In the genomic region with DNA sequence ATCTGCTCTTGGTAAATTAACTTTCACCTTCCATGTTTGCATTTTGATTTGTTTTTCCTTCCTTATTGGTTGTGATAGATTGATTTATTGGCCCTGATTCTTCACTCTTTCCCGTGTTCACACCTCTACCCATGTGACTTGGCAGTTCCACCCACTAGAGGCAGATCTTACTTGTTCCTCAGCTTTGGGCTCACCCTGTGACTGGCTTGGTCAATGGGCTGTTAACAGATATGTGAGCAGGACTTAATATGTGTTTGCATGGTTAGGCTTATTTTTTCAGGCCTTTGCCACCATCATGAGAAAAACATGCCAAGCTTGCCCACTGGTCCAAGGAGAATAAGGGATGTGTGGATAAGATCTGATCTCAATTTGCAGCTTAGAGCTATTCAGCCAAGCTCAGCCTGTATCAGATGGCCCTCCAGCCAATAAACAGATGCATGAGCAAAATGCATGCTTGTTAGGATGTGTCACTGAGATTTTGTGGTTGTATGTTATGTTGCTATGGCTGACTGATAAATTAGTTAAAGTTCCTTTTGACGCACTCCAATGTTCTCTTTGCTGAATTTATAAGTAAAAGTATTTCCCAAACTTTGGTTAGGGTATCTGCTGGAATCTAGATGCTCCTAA, we compare ENCODE assay signal across 15 cellular contexts. TPM values are rescaled to one million over a fixed set of nuclear protein-coding genes. Genes with fewer than 3 reads are reported as not detected.
A peak's percentile ranks its signal among the peaks of the same experiment; 100 is the strongest.
DNase-seq lines count a peak whose midpoint lies in the region; ATAC-seq lines count a peak whose summit lies in the region.
"Had no signal": no experiment of that assay in that cellular context is flagged by ENCODE, and none has a peak within 500 bp of the region (broad histone marks: within the 10 kb centered on the region; RNA-seq: fewer than 3 reads in every experiment).

No MANE protein-coding gene starts in this region.

- in situ Hi-C loops in Caki2 (cut with HindIII; ENCODE audit: low pct_unique_long_range_greater_than_20kb, low sequenced_read_pairs) = no loop called here

- ATAC-seq in HG03457 (IDR thresholded peaks at IDR 0.05; ENCODE audit: unreplicated experiment) (no peak), GM21447 (IDR thresholded peaks at IDR 0.05; ENCODE audit: unreplicated experiment) (no peak)
- ATAC-seq: CD8-positive, alpha-beta T cell; HCT116; Panc1 had no signal

- DNase-seq in Caki2 (ENCODE audit: low read depth) = peak; percentile 3
- DNase-seq in M059J (ENCODE audit: low read depth) = peak; percentile 88
- peak; percentile 90 for DNase-seq in dedifferentiated amniotic fluid mesenchymal stem cell (ENCODE audit: extremely low spot score)
- peak; percentile 91 for DNase-seq in non-pigmented ciliary epithelial cell (ENCODE audit: low read depth)
- no peak for DNase-seq in NCI-H1694 treated with DMSO at 0.1 percent for 48 hours (lab: John Stamatoyannopoulos, UW)
- no peak for DNase-seq in Kasumi-1 (lab: John Stamatoyannopoulos, UW)
- DNase-seq: aorta; CD8-positive, alpha-beta T cell; islet precursor cell; NCI-H2171 treated with DMSO at 0.1 percent for 48 hours; stimulated activated naive CD4-positive, alpha-beta T cell had no signal

RNA-seq across cellular contexts. Expression of a gene that starts 48.0 kb away (rescaled TPM):
- total RNA-seq in Caki2 (2014; rRNA removed; shearing (Covaris generic); ENCODE audit: low replicate concordance) = 2.5 and 10.1 TPM in 2 replicates
- 2.3 and 4.1 TPM in 2 replicates for total RNA-seq in M059J (2014; rRNA removed; shearing (Covaris generic))

Comparison
In these comparisons a context has a peak if more than half of its experiments do, and no peak if none do; other contexts are left out.
1. DNase-seq: peak in Caki2 (single experiment), M059J (single experiment), dedifferentiated amniotic fluid mesenchymal stem cell (single experiment) and non-pigmented ciliary epithelial cell (single experiment); none in NCI-H1694 treated with DMSO at 0.1 percent for 48 hours (single experiment) and Kasumi-1 (0 of 2).